ENCODE assay signal across 18 cellular contexts in genomic region chr19:32195706-32196610, GRCh38.
DNase-seq lines count a peak whose midpoint lies in the region; ATAC-seq and TF ChIP-seq lines count a peak whose summit lies in the region.
"Had no signal": no experiment of that assay in that cellular context is flagged by ENCODE, and none has a peak within 500 bp of the region (broad histone marks: within the 10 kb centered on the region; RNA-seq: fewer than 3 reads in every experiment).

No MANE protein-coding gene starts in this region.

- DNase-seq in endodermal cell (peak; percentile 22), mesenteric fat pad (ENCODE audit: low spot score) (peak; percentile 57), spleen (peak; percentile 33), A172 (ENCODE audit: low spot score) (no peak)
- no peak for DNase-seq in activated CD8-positive, alpha-beta T cell treated with anti-CD3 and anti-CD28 coated beads for 36 hours
- DNase-seq: ACHN; AML-193; Caco-2; CD4-positive, alpha-beta T cell; DMS79; GDM1; GM23248; HCEC 1CT; KBM-7 had no signal

- WGBS in endodermal cell (ENCODE audit: insufficient coverage in 1 of 2, insufficient read length in 1 of 2), 2 experiments, result 85 to 86% methylated on average over 11 to 13 of the region's 13 CpGs
- WGBS in spleen, 5 donors, result 79 to 90% (median 87%) methylated on average over 11 to 13 of the region's 13 CpGs

- no peak overlapping the region for H3K27ac ChIP-seq in endodermal cell (ENCODE audit: low read depth, low read length)
- H3K27ac ChIP-seq in spleen, result no peak overlapping the region
- H3K27ac ChIP-seq: C4-2B, GM23248 had no signal

- H3K4me1 Mint-ChIP-seq in endodermal cell, result no peaks in the 10 kb centered on the region
- no peaks in the 10 kb centered on the region for H3K4me1 Mint-ChIP-seq in activated CD8-positive, alpha-beta T cell treated with anti-CD3 and anti-CD28 coated beads for 36 hours (ENCODE audit: low read depth)
- H3K4me1 Mint-ChIP-seq: IgD-negative memory B cell had no signal

- H3K9me3 Mint-ChIP-seq in endodermal cell, result no peaks in the 10 kb centered on the region
- H3K9me3 Mint-ChIP-seq in activated CD8-positive, alpha-beta T cell treated with anti-CD3 and anti-CD28 coated beads for 36 hours, result no peaks in the 10 kb centered on the region
- H3K9me3 Mint-ChIP-seq: CD4-positive, alpha-beta T cell had no signal

- no peaks in the 10 kb centered on the region for H3K36me3 ChIP-seq in endodermal cell (ENCODE audit: control insufficient read depth, insufficient read depth, low read length)
- H3K36me3 ChIP-seq in spleen, result no peaks in the 10 kb centered on the region

- CTCF ChIA-PET in activated CD8-positive, alpha-beta T cell treated with anti-CD3 and anti-CD28 coated beads for 36 hours (lab: Charles Lee), result no interaction called here

- H3K27me3 ChIP-seq in endodermal cell (ENCODE audit: control insufficient read depth, insufficient read depth, low read length, poor library complexity, severe bottlenecking) (no peaks in the 10 kb centered on the region), spleen (replicated peaks in 1 of 7) (peaks cover 0 to 19% (median 0%) of the 10 kb centered on the region in 7 donors)

- TF ChIP-seq POLR2A in spleen (IDR thresholded peaks at IDR 0.05), result no peak

- H3K4me1 ChIP-seq in endodermal cell (ENCODE audit: control insufficient read depth, insufficient read depth, low read length), result no peaks in the 10 kb centered on the region
- H3K4me1 ChIP-seq in spleen, result no peaks in the 10 kb centered on the region
- H3K4me1 ChIP-seq: Caco-2 had no signal

- no peak overlapping the region for H3K4me3 Mint-ChIP-seq in endodermal cell
- H3K4me3 Mint-ChIP-seq in activated CD8-positive, alpha-beta T cell treated with anti-CD3 and anti-CD28 coated beads for 36 hours, result no peak overlapping the region
- H3K4me3 Mint-ChIP-seq: CD4-positive, alpha-beta T cell; IgD-negative memory B cell had no signal

- POLR2A ChIA-PET in activated CD8-positive, alpha-beta T cell treated with anti-CD3 and anti-CD28 coated beads for 36 hours (lab: Charles Lee), result no interaction called here

- ATAC-seq in activated CD8-positive, alpha-beta T cell treated with anti-CD3 and anti-CD28 coated beads for 36 hours, result no peak
- no peak for ATAC-seq in HG03439 (IDR thresholded peaks at IDR 0.05; ENCODE audit: unreplicated experiment)
- ATAC-seq: HepG2 had no signal

- H3K27ac Mint-ChIP-seq in endodermal cell, result no peak overlapping the region
- no peak overlapping the region for H3K27ac Mint-ChIP-seq in activated CD8-positive, alpha-beta T cell treated with anti-CD3 and anti-CD28 coated beads for 36 hours
- H3K27ac Mint-ChIP-seq: CD4-positive, alpha-beta T cell; IgD-negative memory B cell had no signal

- no peak overlapping the region for H3K9ac ChIP-seq in endodermal cell (ENCODE audit: extremely low read depth, low read length, poor library complexity, severe bottlenecking)
- H3K9ac ChIP-seq: GM23248 had no signal

- no peaks in the 10 kb centered on the region for H3K36me3 Mint-ChIP-seq in endodermal cell (ENCODE audit: low read depth)
- H3K36me3 Mint-ChIP-seq in activated CD8-positive, alpha-beta T cell treated with anti-CD3 and anti-CD28 coated beads for 36 hours (ENCODE audit: low read depth), result no peaks in the 10 kb centered on the region

- H3K4me3 ChIP-seq in endodermal cell (ENCODE audit: low read length) (no peak overlapping the region), spleen (no peak overlapping the region)
- H3K4me3 ChIP-seq: GM23248 had no signal

- peaks cover 5% of the 10 kb centered on the region for H3K27me3 Mint-ChIP-seq in endodermal cell (ENCODE audit: insufficient read depth)
- peaks cover 7% of the 10 kb centered on the region for H3K27me3 Mint-ChIP-seq in activated CD8-positive, alpha-beta T cell treated with anti-CD3 and anti-CD28 coated beads for 36 hours
- H3K27me3 Mint-ChIP-seq: IgD-negative memory B cell had no signal

- intact Hi-C loops in spleen (cut with DNase I; ENCODE audit: low total_unique reads), result no loop called here
- intact Hi-C loops in activated CD8-positive, alpha-beta T cell treated with anti-CD3 and anti-CD28 coated beads for 36 hours (cut with micrococcal nuclease), result no loop called here

- H3K9me3 ChIP-seq in endodermal cell (ENCODE audit: control insufficient read depth, low read length), result no peaks in the 10 kb centered on the region
- H3K9me3 ChIP-seq in spleen, result peaks cover 0 to 21% (median 0%) of the 10 kb centered on the region in 8 donors
- H3K9me3 ChIP-seq: Caco-2 had no signal

- no peak for TF ChIP-seq CTCF in endodermal cell (conservative IDR thresholded peaks at IDR 0.05)
- no peak for TF ChIP-seq CTCF in spleen (IDR thresholded peaks at IDR 0.05 in 8 of 11, conservative IDR thresholded peaks at IDR 0.05 in 3 of 11)
- TF ChIP-seq CTCF in activated CD8-positive, alpha-beta T cell treated with anti-CD3 and anti-CD28 coated beads for 36 hours (IDR thresholded peaks at IDR 0.05), result no peak

Comparison
In these comparisons a context has a peak if more than half of its experiments do, and no peak if none do; other contexts are left out.
1. DNase-seq: peak in endodermal cell (single experiment), mesenteric fat pad (single experiment) and spleen (single experiment); none in activated CD8-positive, alpha-beta T cell treated with anti-CD3 and anti-CD28 coated beads for 36 hours (single experiment) and A172 (single experiment).